14 cellular contexts compared by ENCODE assay signal in the genomic region with DNA sequence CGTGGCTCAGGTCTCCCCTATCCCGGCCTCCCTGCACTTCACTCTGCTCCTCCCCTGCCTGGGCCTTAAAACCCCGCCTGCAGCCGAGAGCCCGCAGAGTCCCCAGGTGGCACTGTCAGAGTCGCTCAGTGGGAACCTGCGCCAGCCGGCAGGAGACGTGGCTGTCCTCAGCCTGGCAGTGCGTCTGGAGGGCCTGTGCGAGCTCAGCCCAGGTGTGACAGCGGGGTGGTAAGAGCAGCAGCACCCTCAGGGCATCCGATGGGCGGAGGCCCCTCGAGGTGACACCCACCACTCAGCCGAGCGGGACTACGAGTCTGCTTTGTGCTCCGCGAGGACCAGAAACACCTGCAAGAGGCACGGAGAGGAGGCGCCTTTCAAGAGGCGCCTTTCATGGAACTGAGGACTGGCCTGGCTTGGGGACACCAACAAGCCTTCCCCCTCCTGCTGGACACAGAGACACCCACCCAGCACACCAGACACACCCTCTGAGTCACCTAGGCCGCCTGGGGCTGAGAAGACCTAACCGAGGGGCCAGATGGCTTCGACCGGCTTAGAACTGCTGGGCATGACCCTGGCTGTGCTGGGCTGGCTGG. TPM values are rescaled to one million over a fixed set of nuclear protein-coding genes. Genes with fewer than 3 reads are reported as not detected.
A peak's percentile ranks its signal among the peaks of the same experiment; 100 is the strongest.
DNase-seq lines count a peak whose midpoint lies in the region; ATAC-seq, FAIRE-seq and TF ChIP-seq lines count a peak whose summit lies in the region.
"Had no signal": no experiment of that assay in that cellular context is flagged by ENCODE, and none has a peak within 500 bp of the region (broad histone marks: within the 10 kb centered on the region; RNA-seq: fewer than 3 reads in every experiment).

A gene with protein sequence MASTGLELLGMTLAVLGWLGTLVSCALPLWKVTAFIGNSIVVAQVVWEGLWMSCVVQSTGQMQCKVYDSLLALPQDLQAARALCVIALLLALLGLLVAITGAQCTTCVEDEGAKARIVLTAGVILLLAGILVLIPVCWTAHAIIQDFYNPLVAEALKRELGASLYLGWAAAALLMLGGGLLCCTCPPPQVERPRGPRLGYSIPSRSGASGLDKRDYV (plus strand): TSS at position 96 of the 593 bp plus-strand sequence. CDS start 440 bp downstream, at position 536.

- peaks cover 16% of the 10 kb centered on the region for H3K27me3 ChIP-seq in vagina

- no TSS peak for BruUV-seq in OCI-LY7 (replicated peaks; lab: Mats Ljungman, UMichigan)

- no peak within 1 kb of the TSS for H3K27ac Mint-ChIP-seq in activated CD8-positive, alpha-beta T cell treated with anti-CD3 and anti-CD28 coated beads for 36 hours
- no peak within 1 kb of the TSS for H3K27ac Mint-ChIP-seq in naive B cell
- H3K27ac Mint-ChIP-seq: CD8-positive, alpha-beta memory T cell had no signal

- no peaks in the 10 kb centered on the region for H3K79me2 ChIP-seq in OCI-LY7 (ENCODE audit: insufficient read depth, low read depth, low read length)

- no peaks in the 10 kb centered on the region for H3K9me2 ChIP-seq in OCI-LY7 (ENCODE audit: insufficient read depth, low read length)

- no peaks in the 10 kb centered on the region for H3K36me3 Mint-ChIP-seq in activated CD8-positive, alpha-beta T cell treated with anti-CD3 and anti-CD28 coated beads for 36 hours (ENCODE audit: low read depth)
- H3K36me3 Mint-ChIP-seq in naive B cell: no peaks in the 10 kb centered on the region
- H3K36me3 Mint-ChIP-seq: CD8-positive, alpha-beta memory T cell had no signal

- no peak for TF ChIP-seq POLR2A in vagina (IDR thresholded peaks at IDR 0.05)

- H3K9me3 ChIP-seq in vagina (no peaks in the 10 kb centered on the region), OCI-LY7 (ENCODE audit: low read length) (no peaks in the 10 kb centered on the region)

- H3K36me3 ChIP-seq in vagina (no peaks in the 10 kb centered on the region), OCI-LY7 (ENCODE audit: insufficient read depth, low read length) (no peaks in the 10 kb centered on the region)

- no peak for TF ChIP-seq CTCF in activated CD8-positive, alpha-beta T cell treated with anti-CD3 and anti-CD28 coated beads for 36 hours (IDR thresholded peaks at IDR 0.05)
- TF ChIP-seq CTCF in vagina (IDR thresholded peaks at IDR 0.05) (no peak), foreskin fibroblast (IDR thresholded peaks at IDR 0.05; ENCODE audit: low read depth, low read length) (no peak), OCI-LY7 (conservative IDR thresholded peaks at IDR 0.05; ENCODE audit: low read length) (no peak)

- CTCF ChIA-PET in activated CD8-positive, alpha-beta T cell treated with anti-CD3 and anti-CD28 coated beads for 36 hours (lab: Charles Lee): interaction anchor here (0.8 to 1.0 kb wide), 2 partner anchors 16 to 18 kb away, joined by 3 to 6 read pairs; no protein-coding TSS in a partner anchor
- CTCF ChIA-PET in OCI-LY7 (lab: Charles Lee; ENCODE audit: unreplicated experiment): no interaction called here

- H3K4me3 ChIP-seq in vagina (no peak within 1 kb of the TSS), foreskin fibroblast (ENCODE audit: low read depth in 1 of 2, low read length in 2 of 2) (no peak within 1 kb of the TSS), OCI-LY7 (ENCODE audit: low read depth, low read length, poor library complexity, severe bottlenecking) (no peak within 1 kb of the TSS)
- H3K4me3 ChIP-seq: skin epidermis had no signal

- H3K4me2 ChIP-seq in OCI-LY7 (ENCODE audit: low read length): no peak within 1 kb of the TSS

- ATAC-seq in activated CD8-positive, alpha-beta T cell treated with anti-CD3 and anti-CD28 coated beads for 36 hours: peak; percentile 50
- peak; percentile 50 to 74 for ATAC-seq in naive B cell (ENCODE audit: low read depth in 2 of 2)

- peaks cover 10% of the 10 kb centered on the region for H3K4me1 Mint-ChIP-seq in activated CD8-positive, alpha-beta T cell treated with anti-CD3 and anti-CD28 coated beads for 36 hours (ENCODE audit: low read depth)
- H3K4me1 Mint-ChIP-seq in naive B cell: peaks cover 10 to 18% (median 13%) of the 10 kb centered on the region in 3 donors

- no peak for FAIRE-seq in GM19239 (lab: Jason Lieb, UNC)
- FAIRE-seq: islet of Langerhans had no signal

- no peak within 1 kb of the TSS for H3K4me3 Mint-ChIP-seq in activated CD8-positive, alpha-beta T cell treated with anti-CD3 and anti-CD28 coated beads for 36 hours
- peak within 1 kb of the TSS in 1 of 8 donors; percentile 72 for H3K4me3 Mint-ChIP-seq in naive B cell

- intact Hi-C loops in activated CD8-positive, alpha-beta T cell treated with anti-CD3 and anti-CD28 coated beads for 36 hours (cut with micrococcal nuclease): no loop called here
- intact Hi-C loops in vagina (cut with DNase I): no loop called here
- intact Hi-C loops in OCI-LY7 (cut with micrococcal nuclease; ENCODE audit: unreplicated experiment): no loop called here

- DNase-seq in DMS153 (lab: John Stamatoyannopoulos, UW) (peak; percentile 52), NCI-H1105 (lab: John Stamatoyannopoulos, UW) (peak; percentile 61), naive B cell (no peak), vagina (ENCODE audit: extremely low spot score in 2 of 2) (no peak), foreskin fibroblast (no peak), OCI-LY7 (ENCODE audit: low spot score) (no peak), GM19239 (ENCODE audit: insufficient read length, low spot score) (no peak)
- DNase-seq in activated CD8-positive, alpha-beta T cell treated with anti-CD3 and anti-CD28 coated beads for 36 hours: no peak
- DNase-seq: activated gamma-delta T cell; CD8-positive, alpha-beta memory T cell had no signal

- no peak within 1 kb of the TSS for H3K27ac ChIP-seq in vagina
- no peak within 1 kb of the TSS for H3K27ac ChIP-seq in OCI-LY7 (ENCODE audit: low read depth, low read length, poor library complexity, severe bottlenecking)
- H3K27ac ChIP-seq: skin epidermis had no signal

- POLR2A ChIA-PET in activated CD8-positive, alpha-beta T cell treated with anti-CD3 and anti-CD28 coated beads for 36 hours (lab: Charles Lee): no interaction called here
- POLR2A ChIA-PET in OCI-LY7 (lab: Charles Lee): no interaction called here

- no peaks in the 10 kb centered on the region for H4K20me1 ChIP-seq in OCI-LY7 (ENCODE audit: insufficient read depth, low read length)

- peaks cover 3% of the 10 kb centered on the region for H3K4me1 ChIP-seq in vagina
- peaks cover 11% of the 10 kb centered on the region for H3K4me1 ChIP-seq in OCI-LY7 (ENCODE audit: insufficient read depth, low read length, poor library complexity, severe bottlenecking)

- no peak within 1 kb of the TSS for H2AFZ ChIP-seq in OCI-LY7 (ENCODE audit: low read length)

- H3K27me3 Mint-ChIP-seq in activated CD8-positive, alpha-beta T cell treated with anti-CD3 and anti-CD28 coated beads for 36 hours: peaks cover 11% of the 10 kb centered on the region
- H3K27me3 Mint-ChIP-seq in naive B cell: peaks cover 11 to 58% (median 20%) of the 10 kb centered on the region in 3 donors

- no peaks in the 10 kb centered on the region for H3K9me3 Mint-ChIP-seq in activated CD8-positive, alpha-beta T cell treated with anti-CD3 and anti-CD28 coated beads for 36 hours
- no peaks in the 10 kb centered on the region for H3K9me3 Mint-ChIP-seq in naive B cell
- H3K9me3 Mint-ChIP-seq: CD8-positive, alpha-beta memory T cell had no signal

RNA-seq across cellular contexts. Expression of the gene that starts here (rescaled TPM):
- total RNA-seq in activated CD8-positive, alpha-beta T cell treated with anti-CD3 and anti-CD28 coated beads for 36 hours: not detected
- not detected for polyA plus RNA-seq in naive B cell (ENCODE audit: low read depth in 6 of 6)
- total RNA-seq in vagina (not detected), OCI-LY7 (2022) (0.42 and 0.59 TPM in 2 replicates)
- total RNA-seq in OCI-LY7 (2014; rRNA removed; shearing (Covaris generic)): 0.44 TPM in 1 of 2 replicates, not detected in the other
- total RNA-seq: CD8-positive, alpha-beta memory T cell; dermis microvascular lymphatic vessel endothelial cell; LHCN-M2 had no signal
- polyA plus RNA-seq: CD8-positive, alpha-beta memory T cell had no signal

Comparison
In these comparisons a context has a peak if more than half of its experiments do, and no peak if none do; other contexts are left out.
1. Peak in ATAC-seq in activated CD8-positive, alpha-beta T cell treated with anti-CD3 and anti-CD28 coated beads for 36 hours; RNA of the gene not detected or under 1 TPM.
2. Peak in ATAC-seq in naive B cell; RNA of the gene not detected or under 1 TPM.
3. DNase-seq: peak in DMS153 (single experiment) and NCI-H1105 (single experiment); none in activated CD8-positive, alpha-beta T cell treated with anti-CD3 and anti-CD28 coated beads for 36 hours (single experiment), naive B cell (single experiment), vagina (0 of 2), foreskin fibroblast (0 of 2), OCI-LY7 (single experiment) and GM19239 (single experiment).